ENCODE assay signal across 8 cellular contexts in the genomic region with DNA sequence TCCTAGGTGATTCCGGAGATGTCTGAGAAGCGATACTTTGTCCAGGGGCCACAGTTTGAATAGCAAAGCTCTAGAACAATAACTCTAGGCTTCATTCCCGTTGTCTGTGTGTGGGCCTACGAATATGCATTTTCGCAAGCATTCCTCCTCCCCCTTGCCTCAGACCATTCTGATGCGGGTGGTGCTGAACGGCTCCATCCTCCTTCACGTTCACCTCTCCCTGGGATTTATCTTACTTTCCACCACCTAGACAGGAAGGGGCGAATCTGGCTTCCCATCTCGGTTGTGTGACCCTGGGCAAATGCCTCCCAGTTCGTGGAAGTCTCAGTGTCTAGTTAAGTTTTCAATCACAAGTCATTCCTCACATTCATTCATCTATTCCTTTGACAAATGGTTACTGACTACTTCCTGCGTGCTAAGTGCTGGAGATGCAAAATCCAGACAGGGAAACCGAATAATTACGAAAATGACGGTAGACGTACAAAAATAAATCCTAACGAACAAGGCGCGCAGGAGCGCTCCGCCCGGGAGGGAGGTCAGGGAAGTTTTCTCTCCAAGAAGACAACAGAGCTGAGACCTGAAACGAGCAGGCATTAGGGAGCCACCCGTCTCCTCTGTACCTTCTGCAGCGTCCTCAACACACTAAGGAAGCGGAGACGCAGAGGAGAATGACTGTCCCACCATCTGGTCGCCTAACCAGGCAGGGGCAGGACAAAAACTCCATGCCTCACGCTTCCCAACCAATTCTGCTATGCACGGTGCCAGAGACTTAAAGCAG. TPM values are rescaled to one million over a fixed set of nuclear protein-coding genes. Genes with fewer than 3 reads are reported as not detected.
DNase-seq lines count a peak whose midpoint lies in the region; TF ChIP-seq lines count a peak whose summit lies in the region.

No MANE protein-coding gene starts in this region.

- peak overlapping the region; percentile 87 for H3K27ac Mint-ChIP-seq in activated naive CD8-positive, alpha-beta T cell treated with anti-CD3 and anti-CD28 coated beads for 36 hours

- no peak for TF ChIP-seq POLR2A in testis (IDR thresholded peaks at IDR 0.05)

- CTCF ChIA-PET in HEK293 (lab: Yijun Ruan, JAX): interaction anchor here (1.5 to 1.7 kb wide), 2 partner anchors 19 to 32 kb away, joined by 5 read pairs; no protein-coding TSS in a partner anchor

- peaks cover 2% of the 10 kb centered on the region for H3K9me3 ChIP-seq in HEK293 (ENCODE audit: control insufficient read depth, insufficient read depth, low read depth, low read length)
- no peaks in the 10 kb centered on the region for H3K9me3 ChIP-seq in testis

- in situ Hi-C loops in KBM-7 (cut with MboI; ENCODE audit: low pct_unique_long_range_greater_than_20kb, low sequenced_read_pairs): no loop called here

- TF ChIP-seq CTCF in HEK293 (tag by site-specific recombination; IDR thresholded peaks at IDR 0.05) (no peak), testis (IDR thresholded peaks at IDR 0.05) (no peak)

- H3K4me3 ChIP-seq in HEK293 (ENCODE audit: low read depth, low read length) (peak overlapping the region; percentile 46), testis (peak overlapping the region; percentile 34 to 39)

- 4 to 5% methylated on average over 28 to 30 of the region's 30 CpGs for WGBS in testis, 2 donors

- DNase-seq in CD1c-positive myeloid dendritic cell (ENCODE audit: extremely low spot score) (peak; percentile 27), iris pigment epithelial cell (ENCODE audit: low read depth) (peak; percentile 34), testis (no peak), SHP77 (lab: John Stamatoyannopoulos, UW) (no peak), NCI-H774 (lab: John Stamatoyannopoulos, UW) (no peak), KBM-7 (no peak)
- DNase-seq in activated naive CD8-positive, alpha-beta T cell treated with anti-CD3 and anti-CD28 coated beads for 36 hours: no peak

- H3K36me3 ChIP-seq in HEK293 (ENCODE audit: control insufficient read depth in 2 of 2, insufficient read depth in 1 of 2, low read length in 2 of 2) (peaks cover 10 to 36% of the 10 kb centered on the region in 2 experiments), testis (ENCODE audit: low read depth, missing control alignments) (no peaks in the 10 kb centered on the region)

- no peaks in the 10 kb centered on the region for H3K9me3 Mint-ChIP-seq in activated naive CD8-positive, alpha-beta T cell treated with anti-CD3 and anti-CD28 coated beads for 36 hours

- intact Hi-C loops in testis (cut with DNase I; ENCODE audit: low total_unique reads): no loop called here

- H3K4me1 ChIP-seq in HEK293 (ENCODE audit: control insufficient read depth, insufficient read depth, low read length): peaks cover 13% of the 10 kb centered on the region
- H3K4me1 ChIP-seq in testis: peaks cover 20% of the 10 kb centered on the region

- peaks cover 10% of the 10 kb centered on the region for H3K27me3 Mint-ChIP-seq in activated naive CD8-positive, alpha-beta T cell treated with anti-CD3 and anti-CD28 coated beads for 36 hours

- H3K27me3 ChIP-seq in testis: no peaks in the 10 kb centered on the region

- H3K27ac ChIP-seq in HEK293 (ENCODE audit: extremely low read depth, low read depth, low read length): peak overlapping the region; percentile 11; the same call in 1 of the 2 replicates
- peak overlapping the region; percentile 10 to 57 for H3K27ac ChIP-seq in testis

- peaks cover 7% of the 10 kb centered on the region for H3K36me3 Mint-ChIP-seq in activated naive CD8-positive, alpha-beta T cell treated with anti-CD3 and anti-CD28 coated beads for 36 hours

- POLR2A ChIA-PET in HEK293 (lab: Yijun Ruan, JAX): interaction anchor here (0.6 to 5.5 kb wide), 26 partner anchors 10 to 1407 kb away, joined by 3 to 116 read pairs (median 8); a partner anchor contains a TSS

- peak overlapping the region; percentile 94 for H3K4me3 Mint-ChIP-seq in activated naive CD8-positive, alpha-beta T cell treated with anti-CD3 and anti-CD28 coated beads for 36 hours

- peaks cover 37% of the 10 kb centered on the region for H3K4me1 Mint-ChIP-seq in activated naive CD8-positive, alpha-beta T cell treated with anti-CD3 and anti-CD28 coated beads for 36 hours

TF ChIP-seq in HEK293, 187 proteins besides CTCF, POLR2A, EP300 and RAD21:
- no peak for TF ChIP-seq ZNF561 (tag by site-specific recombination; IDR thresholded peaks at IDR 0.05; ENCODE audit: borderline replicate concordance)
- TF ChIP-seq MEIS1 (CRISPR knock-in tag; IDR thresholded peaks at IDR 0.05; ENCODE audit: borderline replicate concordance): no peak
- TF ChIP-seq ZNF664 (tag by site-specific recombination; IDR thresholded peaks at IDR 0.05): no peak
- TF ChIP-seq OVOL3 (tag by site-specific recombination; IDR thresholded peaks at IDR 0.05): no peak
- TF ChIP-seq, protein P1, sequence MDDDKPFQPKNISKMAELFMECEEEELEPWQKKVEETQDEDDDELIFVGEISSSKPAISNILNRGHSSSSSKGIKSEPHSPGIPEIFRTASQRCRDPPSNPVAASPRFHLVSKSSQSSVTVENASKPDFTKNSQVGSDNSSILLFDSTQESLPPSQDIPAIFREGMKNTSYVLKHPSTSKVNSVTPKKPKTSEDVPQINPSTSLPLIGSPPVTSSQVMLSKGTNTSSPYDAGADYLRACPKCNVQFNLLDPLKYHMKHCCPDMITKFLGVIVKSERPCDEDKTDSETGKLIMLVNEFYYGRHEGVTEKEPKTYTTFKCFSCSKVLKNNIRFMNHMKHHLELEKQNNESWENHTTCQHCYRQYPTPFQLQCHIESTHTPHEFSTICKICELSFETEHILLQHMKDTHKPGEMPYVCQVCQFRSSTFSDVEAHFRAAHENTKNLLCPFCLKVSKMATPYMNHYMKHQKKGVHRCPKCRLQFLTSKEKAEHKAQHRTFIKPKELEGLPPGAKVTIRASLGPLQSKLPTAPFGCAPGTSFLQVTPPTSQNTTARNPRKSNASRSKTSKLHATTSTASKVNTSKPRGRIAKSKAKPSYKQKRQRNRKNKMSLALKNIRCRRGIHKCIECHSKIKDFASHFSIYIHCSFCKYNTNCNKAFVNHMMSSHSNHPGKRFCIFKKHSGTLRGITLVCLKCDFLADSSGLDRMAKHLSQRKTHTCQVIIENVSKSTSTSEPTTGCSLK (tag by site-specific recombination; IDR thresholded peaks at IDR 0.05): no peak
- TF ChIP-seq ZBTB17 (tag by site-specific recombination; IDR thresholded peaks at IDR 0.05): 0 out of 2 replicates have a peak, but pooled peaks have one; percentile 53
- TF ChIP-seq SP7 (tag by site-specific recombination; IDR thresholded peaks at IDR 0.05): 0 out of 2 replicates have a peak, but pooled peaks have one; percentile 13
- TF ChIP-seq ZNF600 (tag by site-specific recombination; IDR thresholded peaks at IDR 0.05): peak; percentile 92
- TF ChIP-seq ZIC2 (tag by site-specific recombination; IDR thresholded peaks at IDR 0.05): no peak
- TF ChIP-seq, protein P2, sequence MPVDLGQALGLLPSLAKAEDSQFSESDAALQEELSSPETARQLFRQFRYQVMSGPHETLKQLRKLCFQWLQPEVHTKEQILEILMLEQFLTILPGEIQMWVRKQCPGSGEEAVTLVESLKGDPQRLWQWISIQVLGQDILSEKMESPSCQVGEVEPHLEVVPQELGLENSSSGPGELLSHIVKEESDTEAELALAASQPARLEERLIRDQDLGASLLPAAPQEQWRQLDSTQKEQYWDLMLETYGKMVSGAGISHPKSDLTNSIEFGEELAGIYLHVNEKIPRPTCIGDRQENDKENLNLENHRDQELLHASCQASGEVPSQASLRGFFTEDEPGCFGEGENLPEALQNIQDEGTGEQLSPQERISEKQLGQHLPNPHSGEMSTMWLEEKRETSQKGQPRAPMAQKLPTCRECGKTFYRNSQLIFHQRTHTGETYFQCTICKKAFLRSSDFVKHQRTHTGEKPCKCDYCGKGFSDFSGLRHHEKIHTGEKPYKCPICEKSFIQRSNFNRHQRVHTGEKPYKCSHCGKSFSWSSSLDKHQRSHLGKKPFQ (tag by site-specific recombination; IDR thresholded peaks at IDR 0.05): no peak
- TF ChIP-seq ZNF335 (tag by site-specific recombination; conservative IDR thresholded peaks at IDR 0.05): peak; percentile 85

RNA-seq across cellular contexts. Expression of a gene that starts 1.3 kb away (rescaled TPM):
- total RNA-seq in activated naive CD8-positive, alpha-beta T cell treated with anti-CD3 and anti-CD28 coated beads for 36 hours: 10 to 100 TPM; 59.0 to 62.1 TPM
- total RNA-seq in testis: 10 to 100 TPM; 79.3 to 79.9 TPM
- polyA plus RNA-seq in testis (ENCODE audit: insufficient read depth, low read depth, low replicate concordance): 94.3 TPM

RNA-seq across cellular contexts. Expression of a gene that starts 20.7 kb away (rescaled TPM):
- total RNA-seq in activated naive CD8-positive, alpha-beta T cell treated with anti-CD3 and anti-CD28 coated beads for 36 hours: 100 to 1,000 TPM; 120 to 124 TPM
- 10 to 100 TPM; 60.1 to 66.6 TPM for total RNA-seq in testis
- 56.4 TPM for polyA plus RNA-seq in testis (ENCODE audit: insufficient read depth, low read depth, low replicate concordance)

RNA-seq across cellular contexts. Expression of a gene that starts 20.8 kb away (rescaled TPM):
- 10 to 100 TPM; 33.3 to 38.5 TPM for total RNA-seq in activated naive CD8-positive, alpha-beta T cell treated with anti-CD3 and anti-CD28 coated beads for 36 hours
- total RNA-seq in testis: 10 to 100 TPM; 11.2 to 12.9 TPM
- 16.0 TPM for polyA plus RNA-seq in testis (ENCODE audit: insufficient read depth, low read depth, low replicate concordance)

RNA-seq across cellular contexts. Expression of a gene that starts 23.2 kb away (rescaled TPM):
- total RNA-seq in activated naive CD8-positive, alpha-beta T cell treated with anti-CD3 and anti-CD28 coated beads for 36 hours: 1 to 10 TPM; 3.2 to 4.1 TPM
- 10 to 100 TPM; 10.2 to 12.8 TPM for total RNA-seq in testis
- polyA plus RNA-seq in testis (ENCODE audit: insufficient read depth, low read depth, low replicate concordance): 20.6 TPM

RNA-seq across cellular contexts. Expression of a gene that starts 33.6 kb away (rescaled TPM):
- 10 to 100 TPM; 93.6 to 97.9 TPM for total RNA-seq in activated naive CD8-positive, alpha-beta T cell treated with anti-CD3 and anti-CD28 coated beads for 36 hours
- total RNA-seq in testis: 10 to 100 TPM; 40.0 to 55.6 TPM
- 251 TPM for polyA plus RNA-seq in testis (ENCODE audit: insufficient read depth, low read depth, low replicate concordance)

Comparison
In these comparisons a context has a peak if more than half of its experiments do, and no peak if none do; other contexts are left out.
1. DNase-seq: peak in CD1c-positive myeloid dendritic cell (single experiment) and iris pigment epithelial cell (single experiment); none in activated naive CD8-positive, alpha-beta T cell treated with anti-CD3 and anti-CD28 coated beads for 36 hours (single experiment), testis (single experiment), SHP77 (0 of 2), NCI-H774 (single experiment) and KBM-7 (single experiment).